9 cellular contexts compared by ENCODE assay signal in genomic region chr5:178551059-178551458, GRCh38. TPM values are rescaled to one million over a fixed set of nuclear protein-coding genes. Genes with fewer than 3 reads are reported as not detected.
A peak's percentile ranks its signal among the peaks of the same experiment; 100 is the strongest.
DNase-seq lines count a peak whose midpoint lies in the region; ATAC-seq and TF ChIP-seq lines count a peak whose summit lies in the region.
"Had no signal": no experiment of that assay in that cellular context is flagged by ENCODE, and none has a peak within 500 bp of the region (broad histone marks: within the 10 kb centered on the region; RNA-seq: fewer than 3 reads in every experiment).

No MANE protein-coding gene starts in this region.

- no peaks in the 10 kb centered on the region for H3K36me3 Mint-ChIP-seq in Calu3 (ENCODE audit: insufficient read depth, unreplicated experiment)

- H3K27ac Mint-ChIP-seq in Calu3 (ENCODE audit: unreplicated experiment), result no peak overlapping the region

- peaks cover 9% of the 10 kb centered on the region for H3K9me3 Mint-ChIP-seq in Calu3 (ENCODE audit: low read depth, unreplicated experiment)

- no peak for ATAC-seq in heart right ventricle
- ATAC-seq in right cardiac atrium, result no peak
- no peak for ATAC-seq in upper lobe of right lung
- no peak for ATAC-seq in GM18520 (IDR thresholded peaks at IDR 0.05; ENCODE audit: unreplicated experiment)

- H3K36me3 ChIP-seq in heart right ventricle, result no peaks in the 10 kb centered on the region
- H3K36me3 ChIP-seq in upper lobe of right lung, result no peaks in the 10 kb centered on the region

- H3K9me3 ChIP-seq in heart right ventricle, result no peaks in the 10 kb centered on the region
- no peaks in the 10 kb centered on the region for H3K9me3 ChIP-seq in right cardiac atrium (ENCODE audit: control insufficient read depth, low read length)
- no peaks in the 10 kb centered on the region for H3K9me3 ChIP-seq in upper lobe of right lung

- H3K27me3 Mint-ChIP-seq in Calu3 (ENCODE audit: unreplicated experiment), result no peaks in the 10 kb centered on the region

- H3K4me3 ChIP-seq in heart right ventricle (no peak overlapping the region), right cardiac atrium (ENCODE audit: low read length) (no peak overlapping the region), fibroblast of villous mesenchyme (ENCODE audit: low read depth, low read length) (no peak overlapping the region), upper lobe of right lung (no peak overlapping the region)
- H3K4me3 ChIP-seq: SK-N-MC had no signal

- H3K27me3 ChIP-seq in heart right ventricle (peaks cover 0 to 9% (median 0%) of the 10 kb centered on the region in 7 donors), right cardiac atrium (ENCODE audit: control insufficient read depth, insufficient read depth) (no peaks in the 10 kb centered on the region), upper lobe of right lung (no peaks in the 10 kb centered on the region)

- DNase-seq in heart right ventricle (no peak), right cardiac atrium (no peak), RPMI8226 (peak; percentile 16), fibroblast of villous mesenchyme (ENCODE audit: low read depth) (peak; percentile 34), upper lobe of right lung (no peak), Calu3 (no peak)
- no peak for DNase-seq in activated CD8-positive, alpha-beta memory T cell treated with anti-CD3 and anti-CD28 coated beads for 24 hours

- H3K27ac ChIP-seq in heart right ventricle (no peak overlapping the region), right cardiac atrium (ENCODE audit: low read length) (no peak overlapping the region), upper lobe of right lung (no peak overlapping the region)
- H3K27ac ChIP-seq: SK-N-MC had no signal

- TF ChIP-seq CTCF in heart right ventricle (IDR thresholded peaks at IDR 0.05) (peak in 8 of 9 donors; percentile 27 to 74 (median 60)), fibroblast of villous mesenchyme (IDR thresholded peaks at IDR 0.05; ENCODE audit: insufficient read depth, low read depth, low read length) (peak; percentile 36), upper lobe of right lung (IDR thresholded peaks at IDR 0.05) (peak; percentile 59), Calu3 (IDR thresholded peaks at IDR 0.05; ENCODE audit: unreplicated experiment) (no peak)

- CTCF ChIA-PET in Calu3 (lab: Charles Lee), result no interaction called here

- H3K4me3 Mint-ChIP-seq in Calu3 (ENCODE audit: low read depth, unreplicated experiment), result no peak overlapping the region

- no TSS peak for BruUV-seq in Calu3 (replicated peaks; lab: Mats Ljungman, UMichigan)

- no peaks in the 10 kb centered on the region for H3K4me1 Mint-ChIP-seq in Calu3 (ENCODE audit: low read depth, unreplicated experiment)

- H3K4me1 ChIP-seq in heart right ventricle, result peaks cover 4 to 21% (median 11%) of the 10 kb centered on the region in 9 donors
- no peaks in the 10 kb centered on the region for H3K4me1 ChIP-seq in right cardiac atrium (ENCODE audit: control insufficient read depth, insufficient read depth, low read length)
- no peaks in the 10 kb centered on the region for H3K4me1 ChIP-seq in upper lobe of right lung

- intact Hi-C loops in heart right ventricle (cut with DNase I) (loop anchor here (1.0 to 10.0 kb wide), 8 partner anchors 86 to 274 kb away; no protein-coding TSS in a partner anchor), right cardiac atrium (cut with DNase I) (loop anchor here in 1 of 4 donors (5.0 kb wide), 1 partner anchor 274 kb away; no protein-coding TSS in a partner anchor), upper lobe of right lung (cut with DNase I) (no loop called here), Calu3 (cut with micrococcal nuclease; ENCODE audit: unreplicated experiment) (loop anchor here (1.0 kb wide), 2 partner anchors 271 to 316 kb away; no protein-coding TSS in a partner anchor)

RNA-seq across cellular contexts. Expression of gene COL23A1, which starts 39.1 kb away (rescaled TPM):
- 10 to 100 TPM in 9 of 10 donors, 1 to 10 TPM in 1; 9.8 to 29.0 (median 18.8) TPM for total RNA-seq in heart right ventricle
- 1 to 10 TPM; 8.9 to 9.6 TPM for polyA plus RNA-seq in heart right ventricle
- total RNA-seq in right cardiac atrium, result 10 to 100 TPM in 2 of 4 donors, 1 to 10 TPM in 2; 5.5 to 13.6 (median 8.8) TPM
- polyA plus RNA-seq in right cardiac atrium, result 2.5 TPM
- total RNA-seq in fibroblast of villous mesenchyme, result not detected in 2 replicates
- total RNA-seq in upper lobe of right lung, result 2.0 TPM
- total RNA-seq in Calu3 (2022), result not detected in 2 replicates

Comparison
In these comparisons a context has a peak if more than half of its experiments do, and no peak if none do; other contexts are left out.
1. DNase-seq: peak in RPMI8226 (single experiment) and fibroblast of villous mesenchyme (single experiment); none in heart right ventricle (0 of 2), right cardiac atrium (0 of 3), upper lobe of right lung (single experiment), activated CD8-positive, alpha-beta memory T cell treated with anti-CD3 and anti-CD28 coated beads for 24 hours (single experiment) and Calu3 (single experiment).